ENCODE assay signal across 29 cellular contexts in the genomic region with DNA sequence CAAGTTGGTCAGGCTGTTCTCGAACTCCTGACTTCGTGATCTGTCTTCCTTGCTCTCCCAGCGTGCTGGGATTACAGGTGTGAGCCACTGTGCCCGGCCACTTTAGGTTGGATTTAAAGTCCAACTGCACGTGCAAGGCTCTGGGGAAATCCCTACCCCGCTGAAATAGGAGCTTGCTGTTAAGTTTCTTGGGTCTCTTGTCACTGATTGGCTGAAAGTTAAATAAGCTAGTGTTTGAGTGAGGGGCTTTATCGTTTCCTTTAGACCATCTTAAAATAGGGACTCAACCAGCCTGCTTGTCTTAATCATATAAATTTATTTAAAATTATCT. TPM values are rescaled to one million over a fixed set of nuclear protein-coding genes. Genes with fewer than 3 reads are reported as not detected.
A peak's percentile ranks its signal among the peaks of the same experiment; 100 is the strongest.
DNase-seq lines count a peak whose midpoint lies in the region; ATAC-seq, FAIRE-seq and TF ChIP-seq lines count a peak whose summit lies in the region.
"Had no signal": no experiment of that assay in that cellular context is flagged by ENCODE, and none has a peak within 500 bp of the region (broad histone marks: within the 10 kb centered on the region; RNA-seq: fewer than 3 reads in every experiment).

No MANE protein-coding gene starts in this region.

- H2BK120ac ChIP-seq in H1 (replicated peaks; ENCODE audit: low read depth, low read length): no peak overlapping the region

- H3K4me3 Mint-ChIP-seq in activated CD4-positive, alpha-beta T cell treated with anti-CD3 and anti-CD28 coated beads for 36 hours: peak overlapping the region; percentile 57
- H3K4me3 Mint-ChIP-seq in activated CD4-positive, alpha-beta T cell treated with anti-CD3 and anti-CD28 coated beads, Interleukin-2, amount 10 ng/mL, durations not matched to agents 24 days and 14 days: no peak overlapping the region
- H3K4me3 Mint-ChIP-seq in progenitor cell of endocrine pancreas (ENCODE audit: low read depth): peak overlapping the region; percentile 93
- no peak overlapping the region for H3K4me3 Mint-ChIP-seq in T-cell
- H3K4me3 Mint-ChIP-seq: activated CD8-positive, alpha-beta T cell treated with anti-CD3 and anti-CD28 coated beads, Interleukin-2, amount 10 ng/mL, durations not matched to agents 7 days and 5 days; activated T-helper 17 cell treated with anti-CD3 and anti-CD28 coated beads, Interleukin-2, amount 50 U/mL, for 72 hours; effector memory CD8-positive, alpha-beta T cell; stimulated activated naive CD8-positive, alpha-beta T cell treated with anti-CD3 and anti-CD28 coated beads, Interleukin-15, amount 100 ng/mL, for 72 hours; T-helper 1 cell treated with Interleukin-12 subunit alpha and Interleukin-12 subunit beta and Interleukin-4 antibody, amounts not matched to agents 30 μg/mL and 1 μg/mL, for 36 hours had no signal

- WGBS in H1 (ENCODE audit: extremely low coverage in 1 of 2, insufficient coverage in 1 of 2, insufficient read length in 1 of 2, insufficient replicate concordance in 2 of 2, low coverage in 1 of 2, low lambda C conversion rate in 2 of 2, missing lambda C conversion rate in 1 of 2), 2 experiments: 74% methylated on average over 7 of the region's 7 CpGs; no CpG with 5 or more reads in 1 of the 2 experiments

- TF ChIP-seq CTCF in H1 (IDR thresholded peaks at IDR 0.05; ENCODE audit: control extremely low read depth in 1 of 3, insufficient read depth in 1 of 3, low read depth in 1 of 3, low read length in 3 of 3): no peak
- no peak for TF ChIP-seq CTCF in progenitor cell of endocrine pancreas (IDR thresholded peaks at IDR 0.05; ENCODE audit: unreplicated experiment)

- H3K23me2 ChIP-seq in H1 (ENCODE audit: low read depth, low read length): no peaks in the 10 kb centered on the region

- no peak overlapping the region for H3K27ac Mint-ChIP-seq in activated CD4-positive, alpha-beta T cell treated with anti-CD3 and anti-CD28 coated beads for 36 hours
- no peak overlapping the region for H3K27ac Mint-ChIP-seq in activated CD4-positive, alpha-beta T cell treated with anti-CD3 and anti-CD28 coated beads, Interleukin-2, amount 10 ng/mL, durations not matched to agents 24 days and 14 days
- peak overlapping the region; percentile 96 for H3K27ac Mint-ChIP-seq in progenitor cell of endocrine pancreas
- no peak overlapping the region for H3K27ac Mint-ChIP-seq in T-cell
- H3K27ac Mint-ChIP-seq: activated CD8-positive, alpha-beta T cell treated with anti-CD3 and anti-CD28 coated beads, Interleukin-2, amount 10 ng/mL, durations not matched to agents 7 days and 5 days; activated naive CD4-positive, alpha-beta T cell treated with anti-CD3 and anti-CD28 coated beads, Interleukin-2, amount 50 U/mL, for 72 hours; activated T-helper 17 cell treated with anti-CD3 and anti-CD28 coated beads, Interleukin-2, amount 50 U/mL, for 72 hours; effector memory CD8-positive, alpha-beta T cell; stimulated activated naive CD8-positive, alpha-beta T cell treated with anti-CD3 and anti-CD28 coated beads, Interleukin-15, amount 100 ng/mL, for 72 hours; T-helper 1 cell treated with Interleukin-12 subunit alpha and Interleukin-12 subunit beta and Interleukin-4 antibody, amounts not matched to agents 30 μg/mL and 1 μg/mL, for 36 hours had no signal

- no peak for DNase-seq in activated CD4-positive, alpha-beta T cell treated with anti-CD3 and anti-CD28 coated beads for 36 hours
- DNase-seq in activated CD4-positive, alpha-beta T cell treated with anti-CD3 and anti-CD28 coated beads, Interleukin-2, amount 10 ng/mL, durations not matched to agents 24 days and 14 days: no peak
- DNase-seq in H1 (ENCODE audit: low read depth in 1 of 2, low spot score in 2 of 2): no peak
- peak; percentile 70 for DNase-seq in islet precursor cell
- no peak for DNase-seq in progenitor cell of endocrine pancreas (ENCODE audit: low spot score, unreplicated experiment)
- no peak for DNase-seq in GDM1 (lab: John Stamatoyannopoulos, UW)
- DNase-seq in T-cell: no peak
- DNase-seq in C1 segment of cervical spinal cord (lab: John Stamatoyannopoulos, UW): no peak
- DNase-seq: activated CD8-positive, alpha-beta T cell treated with anti-CD3 and anti-CD28 coated beads, Interleukin-2, amount 10 ng/mL, durations not matched to agents 7 days and 5 days; anterior cingulate cortex; colonic mucosa; DMS79 treated with DMSO at 0.1 percent for 48 hours; effector memory CD8-positive, alpha-beta T cell; NCI-H1417; NCI-H2029; NCI-H524; stimulated activated CD4-positive, alpha-beta T cell treated with anti-CD3 and anti-CD28 coated beads, Interleukin-12 subunit alpha, Interleukin-12 subunit beta, amount 100 ng/mL, for 4 hours; stimulated activated CD4-positive, alpha-beta T cell treated with anti-CD3 and anti-CD28 coated beads, Interleukin-2, amount 100 ng/mL, for 48 hours; stimulated activated naive CD8-positive, alpha-beta T cell treated with anti-CD3 and anti-CD28 coated beads, Interleukin-15, amount 100 ng/mL, for 72 hours had no signal

- H2BK12ac ChIP-seq in H1 (ENCODE audit: low read depth, low read length): no peak overlapping the region

- ATAC-seq in activated CD4-positive, alpha-beta T cell treated with anti-CD3 and anti-CD28 coated beads for 36 hours: no peak
- ATAC-seq in T-cell (replicated peaks in 1 of 4): no peak
- ATAC-seq: activated CD8-positive, alpha-beta T cell treated with anti-CD3 and anti-CD28 coated beads, Interleukin-2, amount 10 ng/mL, durations not matched to agents 7 days and 5 days; activated naive CD4-positive, alpha-beta T cell treated with anti-CD3 and anti-CD28 coated beads, Interleukin-2, amount 50 U/mL, for 72 hours; activated T-helper 17 cell treated with anti-CD3 and anti-CD28 coated beads, Interleukin-2, amount 50 U/mL, for 72 hours; effector memory CD8-positive, alpha-beta T cell; sciatic nerve; stimulated activated naive CD8-positive, alpha-beta T cell treated with anti-CD3 and anti-CD28 coated beads, Interleukin-15, amount 100 ng/mL, for 72 hours had no signal

- no peak overlapping the region for H2BK20ac ChIP-seq in H1 (ENCODE audit: low read length)

- CTCF ChIA-PET in activated CD4-positive, alpha-beta T cell treated with anti-CD3 and anti-CD28 coated beads for 36 hours (lab: Charles Lee): interaction anchor here (0.8 to 2.1 kb wide), 4 partner anchors 9 to 47 kb away, joined by 4 to 11 read pairs (median 5); no protein-coding TSS in a partner anchor
- CTCF ChIA-PET in H1 (lab: Charles Lee; ENCODE audit: partially characterized antibody) (interaction anchor here (0.6 to 4.0 kb wide), 6 partner anchors 9 to 299 kb away, joined by 3 to 25 read pairs (median 4); no protein-coding TSS in a partner anchor), T-cell (lab: Charles Lee) (interaction anchor here in 1 of 2 donors (1.5 kb wide), 1 partner anchor 47 kb away, joined by 5 read pairs; no protein-coding TSS in a partner anchor)

- no peak for TF ChIP-seq EP300 in H1 (IDR thresholded peaks at IDR 0.05; ENCODE audit: borderline replicate concordance in 1 of 2, low read depth in 2 of 2, low read length in 2 of 2)

- H2BK5ac ChIP-seq in H1 (ENCODE audit: low read depth, low read length): no peak overlapping the region

- H3K79me2 ChIP-seq in H1 (ENCODE audit: control insufficient read depth in 1 of 2, insufficient read depth in 2 of 2, low read length in 2 of 2): peaks cover 3 to 47% of the 10 kb centered on the region in 2 experiments; a peak in 3 of 4 replicates

- no peaks in the 10 kb centered on the region for H3K4me1 Mint-ChIP-seq in activated CD4-positive, alpha-beta T cell treated with anti-CD3 and anti-CD28 coated beads for 36 hours
- H3K4me1 Mint-ChIP-seq in activated CD4-positive, alpha-beta T cell treated with anti-CD3 and anti-CD28 coated beads, Interleukin-2, amount 10 ng/mL, durations not matched to agents 24 days and 14 days: no peaks in the 10 kb centered on the region
- peaks cover 20% of the 10 kb centered on the region for H3K4me1 Mint-ChIP-seq in progenitor cell of endocrine pancreas (ENCODE audit: low read depth)
- H3K4me1 Mint-ChIP-seq in T-cell: no peaks in the 10 kb centered on the region
- H3K4me1 Mint-ChIP-seq: activated T-helper 17 cell treated with anti-CD3 and anti-CD28 coated beads, Interleukin-2, amount 50 U/mL, for 72 hours had no signal

- H3K36me3 ChIP-seq in H1 (ENCODE audit: control insufficient read depth in 2 of 4, insufficient read depth in 4 of 4, low read length in 3 of 4): no peaks in the 10 kb centered on the region; a peak in 1 of 8 replicates
- H3K36me3 ChIP-seq: colonic mucosa, thoracic aorta had no signal

- no peak for TF ChIP-seq POLR2A in H1 (IDR thresholded peaks at IDR 0.05; ENCODE audit: control extremely low read depth in 1 of 2, low read depth in 2 of 2, low read length in 2 of 2)

- H3K4me3 ChIP-seq in H1 (ENCODE audit: extremely low read depth in 1 of 4, insufficient read depth in 2 of 4, low read depth in 3 of 4, low read length in 4 of 4): peak overlapping the region in 2 of 4 experiments; percentile 55 to 91; a peak in 4 of 8 replicates
- H3K4me3 ChIP-seq: colonic mucosa, lung, SK-N-MC, thoracic aorta had no signal

- H4K5ac ChIP-seq in H1 (ENCODE audit: insufficient read length, low read depth, low read length): no peak overlapping the region

- H4K8ac ChIP-seq in H1 (ENCODE audit: extremely low read depth, insufficient read depth, low read length): no peak overlapping the region

- peak overlapping the region; percentile 21 to 75; a peak in 3 of 4 replicates for H3K4me2 ChIP-seq in H1 (ENCODE audit: insufficient read depth in 1 of 2, low read depth in 2 of 2, low read length in 2 of 2)

- no peak overlapping the region for H2AK5ac ChIP-seq in H1 (ENCODE audit: low read depth, low read length)

- no peaks in the 10 kb centered on the region for H3K79me1 ChIP-seq in H1 (ENCODE audit: low read depth, low read length)

- H3K27ac ChIP-seq in H1 (ENCODE audit: low read depth, low read length): no peak overlapping the region
- H3K27ac ChIP-seq: 22Rv1, colonic mucosa, SK-N-MC, thoracic aorta had no signal

- no peak overlapping the region for H3K23ac ChIP-seq in H1 (ENCODE audit: insufficient read length)

- no peak overlapping the region for H3K14ac ChIP-seq in H1 (ENCODE audit: insufficient read length)

- H3K9ac ChIP-seq in H1 (replicated peaks in 1 of 4; ENCODE audit: extremely low read depth in 1 of 4, low read depth in 3 of 4, low read length in 3 of 4): no peak overlapping the region

- no peaks in the 10 kb centered on the region; a peak in 1 of 7 replicates for H3K4me1 ChIP-seq in H1 (replicated peaks in 1 of 4; ENCODE audit: control insufficient read depth in 3 of 4, insufficient read depth in 4 of 4, low read length in 3 of 4)
- H3K4me1 ChIP-seq: colonic mucosa had no signal

- intact Hi-C loops in activated CD4-positive, alpha-beta T cell treated with anti-CD3 and anti-CD28 coated beads for 36 hours (cut with DNase I, micrococcal nuclease): no loop called here
- intact Hi-C loops in activated CD4-positive, alpha-beta T cell treated with anti-CD3 and anti-CD28 coated beads, Interleukin-2, amount 10 ng/mL, durations not matched to agents 24 days and 14 days (cut with micrococcal nuclease): no loop called here

- H3K9me3 ChIP-seq in H1 (ENCODE audit: insufficient read depth in 2 of 2, low read depth in 1 of 2, low read length in 1 of 2): no peaks in the 10 kb centered on the region
- H3K9me3 ChIP-seq: colonic mucosa, thoracic aorta had no signal

- H3K9me3 Mint-ChIP-seq in activated CD4-positive, alpha-beta T cell treated with anti-CD3 and anti-CD28 coated beads for 36 hours (ENCODE audit: low read depth): no peaks in the 10 kb centered on the region
- no peaks in the 10 kb centered on the region for H3K9me3 Mint-ChIP-seq in activated CD4-positive, alpha-beta T cell treated with anti-CD3 and anti-CD28 coated beads, Interleukin-2, amount 10 ng/mL, durations not matched to agents 24 days and 14 days
- H3K9me3 Mint-ChIP-seq in progenitor cell of endocrine pancreas (ENCODE audit: low read depth) (no peaks in the 10 kb centered on the region), T-cell (no peaks in the 10 kb centered on the region)
- H3K9me3 Mint-ChIP-seq: activated naive CD4-positive, alpha-beta T cell treated with anti-CD3 and anti-CD28 coated beads, Interleukin-2, amount 50 U/mL, for 72 hours; activated T-helper 17 cell treated with anti-CD3 and anti-CD28 coated beads, Interleukin-2, amount 50 U/mL, for 72 hours; effector memory CD8-positive, alpha-beta T cell; stimulated activated naive CD8-positive, alpha-beta T cell treated with anti-CD3 and anti-CD28 coated beads, Interleukin-15, amount 100 ng/mL, for 72 hours; T-helper 1 cell treated with Interleukin-12 subunit alpha and Interleukin-12 subunit beta and Interleukin-4 antibody, amounts not matched to agents 30 μg/mL and 1 μg/mL, for 36 hours had no signal

- no peak overlapping the region for H3K56ac ChIP-seq in H1 (replicated peaks; ENCODE audit: insufficient read length, low read depth, low read length)

- no peaks in the 10 kb centered on the region for H3K27me3 ChIP-seq in H1 (replicated peaks in 1 of 4; ENCODE audit: control insufficient read depth in 3 of 4, extremely low read depth in 1 of 4, insufficient read depth in 3 of 4, low read length in 3 of 4)
- H3K27me3 ChIP-seq: colonic mucosa had no signal

- H4K91ac ChIP-seq in H1 (replicated peaks; ENCODE audit: insufficient read length, low read length): no peak overlapping the region

- FAIRE-seq in H1 (lab: Jason Lieb, UNC): no peak
- FAIRE-seq: TTC549, urothelium cell line had no signal

- H4K20me1 ChIP-seq in H1 (replicated peaks in 1 of 2; ENCODE audit: control insufficient read depth in 1 of 2, insufficient read depth in 2 of 2, low read length in 2 of 2): peaks cover 0 to 3% of the 10 kb centered on the region in 2 experiments

- no peaks in the 10 kb centered on the region for H3K27me3 Mint-ChIP-seq in activated CD4-positive, alpha-beta T cell treated with anti-CD3 and anti-CD28 coated beads for 36 hours
- no peaks in the 10 kb centered on the region for H3K27me3 Mint-ChIP-seq in activated CD4-positive, alpha-beta T cell treated with anti-CD3 and anti-CD28 coated beads, Interleukin-2, amount 10 ng/mL, durations not matched to agents 24 days and 14 days
- H3K27me3 Mint-ChIP-seq in progenitor cell of endocrine pancreas: no peaks in the 10 kb centered on the region
- H3K27me3 Mint-ChIP-seq in T-cell: no peaks in the 10 kb centered on the region
- H3K27me3 Mint-ChIP-seq: activated T-helper 17 cell treated with anti-CD3 and anti-CD28 coated beads, Interleukin-2, amount 50 U/mL, for 72 hours; effector memory CD8-positive, alpha-beta T cell; stimulated activated naive CD8-positive, alpha-beta T cell treated with anti-CD3 and anti-CD28 coated beads, Interleukin-15, amount 100 ng/mL, for 72 hours had no signal

- no peak for TF ChIP-seq RAD21 in H1 (IDR thresholded peaks at IDR 0.05 in 1 of 2, conservative IDR thresholded peaks at IDR 0.05 in 1 of 2; ENCODE audit: low read depth in 2 of 2, low read length in 2 of 2)

- H2BK15ac ChIP-seq in H1 (ENCODE audit: low read length): no peak overlapping the region

- H3K36me3 Mint-ChIP-seq in activated CD4-positive, alpha-beta T cell treated with anti-CD3 and anti-CD28 coated beads for 36 hours (ENCODE audit: low read depth): no peaks in the 10 kb centered on the region
- H3K36me3 Mint-ChIP-seq in activated CD4-positive, alpha-beta T cell treated with anti-CD3 and anti-CD28 coated beads, Interleukin-2, amount 10 ng/mL, durations not matched to agents 24 days and 14 days (ENCODE audit: low read depth): no peaks in the 10 kb centered on the region
- H3K36me3 Mint-ChIP-seq in progenitor cell of endocrine pancreas (ENCODE audit: insufficient read depth): no peaks in the 10 kb centered on the region
- no peaks in the 10 kb centered on the region for H3K36me3 Mint-ChIP-seq in T-cell
- H3K36me3 Mint-ChIP-seq: activated naive CD4-positive, alpha-beta T cell treated with anti-CD3 and anti-CD28 coated beads, Interleukin-2, amount 50 U/mL, for 72 hours had no signal

- no peak overlapping the region for H3K18ac ChIP-seq in H1 (ENCODE audit: extremely low read depth, low read length)

- H3K4ac ChIP-seq in H1 (replicated peaks; ENCODE audit: insufficient read length, low read depth, low read length): no peak overlapping the region

- H2AFZ ChIP-seq in H1 (ENCODE audit: low read length): no peak overlapping the region

- POLR2A ChIA-PET in activated CD4-positive, alpha-beta T cell treated with anti-CD3 and anti-CD28 coated beads for 36 hours (lab: Charles Lee): no interaction called here
- POLR2A ChIA-PET in H1 (lab: Charles Lee; ENCODE audit: partially characterized antibody): interaction anchor here (0.6 to 2.8 kb wide), 13 partner anchors 9 to 1046 kb away, joined by 3 to 19 read pairs (median 3); partner anchors contain the start of genes PKIB and SERINC1
- POLR2A ChIA-PET in T-cell (lab: Charles Lee): no interaction called here

RNA-seq across cellular contexts. Expression of gene SERINC1, which starts 11.1 kb away (rescaled TPM):
- total RNA-seq in activated CD4-positive, alpha-beta T cell treated with anti-CD3 and anti-CD28 coated beads for 36 hours: 10 to 100 TPM; 35.2 to 46.3 TPM
- 38.6 and 40.9 TPM in 2 replicates for total RNA-seq in activated CD4-positive, alpha-beta T cell treated with anti-CD3 and anti-CD28 coated beads, Interleukin-2, amount 10 ng/mL, durations not matched to agents 24 days and 14 days
- total RNA-seq in H1 (2021; fragmentation: NEBNext Ultra II Directional; extraction: Animal tissue kit (Norgen Biotek cat#: 25700)): 38.0 and 38.6 TPM in 2 replicates
- polyA plus RNA-seq in H1 (2011; rRNA removed): 10.1 and 15.4 TPM in 2 replicates
- 25.4 TPM for polyA plus RNA-seq in H1 (2011; cell fraction: cytosol; rRNA removed)
- polyA plus RNA-seq in H1 (2011; cell fraction: nucleus; rRNA removed): 4.1 TPM
- 20.7 to 37.9 TPM (median 27.3 TPM) in 4 replicates for polyA plus RNA-seq in H1 (2012, experiment 1 of 2)
- 2.2 TPM for polyA plus RNA-seq in H1 (2012, experiment 2 of 2)
- 42.8 TPM for polyA plus RNA-seq in H1 (2013, experiment 1 of 2)
- 45.1 TPM for polyA plus RNA-seq in H1 (2013, experiment 2 of 2)
- 43.9 and 55.2 TPM in 2 replicates for polyA minus RNA-seq in H1 (2011; rRNA and poly(A)+ RNA removed)
- 29.1 TPM for polyA minus RNA-seq in H1 (2011; cell fraction: cytosol; rRNA and poly(A)+ RNA removed)
- 18.3 TPM for polyA minus RNA-seq in H1 (2011; cell fraction: nucleus; rRNA and poly(A)+ RNA removed)
- 88.2 and 91.1 TPM in 2 replicates for total RNA-seq in progenitor cell of endocrine pancreas
- 100 to 1,000 TPM; 110 to 121 (median 116) TPM for total RNA-seq in T-cell

Comparison
In these comparisons a context has a peak if more than half of its experiments do, and no peak if none do; other contexts are left out.
1. H3K4me3 Mint-ChIP-seq: peak in activated CD4-positive, alpha-beta T cell treated with anti-CD3 and anti-CD28 coated beads for 36 hours (single experiment) and progenitor cell of endocrine pancreas (single experiment); none in activated CD4-positive, alpha-beta T cell treated with anti-CD3 and anti-CD28 coated beads, Interleukin-2, amount 10 ng/mL, durations not matched to agents 24 days and 14 days (single experiment) and T-cell (0 of 3).